1 cellular context compared by ENCODE assay signal in the genomic region with DNA sequence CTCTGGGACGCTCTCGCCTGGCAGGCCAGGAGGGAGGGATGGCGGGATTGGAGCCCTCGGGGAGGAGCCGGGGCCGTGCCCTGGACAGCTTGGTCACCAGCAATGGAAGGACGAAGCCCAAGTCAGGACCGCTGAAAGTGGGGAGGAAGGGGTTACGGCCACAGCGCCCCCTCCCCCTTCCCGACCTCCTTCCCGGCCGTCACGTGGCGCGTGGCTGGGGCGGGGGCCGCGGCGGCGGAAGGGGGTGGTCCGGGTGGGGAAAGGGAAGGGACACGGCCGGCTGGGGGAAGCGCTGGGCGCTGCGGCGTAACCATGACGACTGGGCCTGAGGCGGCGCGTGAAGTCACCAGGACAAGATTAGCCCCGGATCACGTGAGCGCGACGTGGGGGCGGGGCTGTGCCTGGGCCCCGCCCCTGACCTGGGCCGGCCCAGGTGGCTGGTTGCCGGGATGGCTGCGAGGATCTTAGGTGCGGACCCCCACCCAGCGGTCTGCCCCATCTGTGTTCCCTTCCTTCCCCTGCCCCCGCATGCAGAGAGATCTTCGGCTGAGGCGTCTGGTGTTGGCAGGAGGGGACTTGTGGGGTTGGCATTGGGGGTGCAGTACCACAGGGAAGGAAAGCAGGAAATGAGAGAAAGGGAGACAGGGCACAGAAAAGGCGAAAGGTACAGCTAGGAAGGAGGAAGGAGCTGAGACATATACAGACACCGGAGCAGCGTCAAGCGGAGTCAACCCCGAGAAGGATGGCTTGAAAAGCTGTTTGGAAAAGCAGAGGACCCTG.
TF ChIP-seq lines count a peak whose summit lies in the region.

No MANE protein-coding gene starts in this region.

TF ChIP-seq in HEK293, 187 proteins besides CTCF, POLR2A, EP300 and RAD21 (continued from another document and continues in another):
- TF ChIP-seq HIC1 (tag by site-specific recombination; IDR thresholded peaks at IDR 0.05) (peak; percentile 89), SP2 (tag by site-specific recombination; IDR thresholded peaks at IDR 0.05) (peak; percentile 92), ZNF785 (tag by site-specific recombination; IDR thresholded peaks at IDR 0.05) (no peak), ZNF23 (tag by site-specific recombination; IDR thresholded peaks at IDR 0.05; ENCODE audit: borderline replicate concordance) (no peak), EGR2 (tag by site-specific recombination; IDR thresholded peaks at IDR 0.05; ENCODE audit: low read depth) (0 out of 2 replicates have a peak, but pooled peaks have one; percentile 26), ZBTB20 (tag by site-specific recombination; IDR thresholded peaks at IDR 0.05) (0 out of 2 replicates have a peak, but pooled peaks have one; percentile 23), ZBTB17 (tag by site-specific recombination; IDR thresholded peaks at IDR 0.05) (peak; percentile 80), ZNF629 (tag by site-specific recombination; IDR thresholded peaks at IDR 0.05) (peak; percentile 50), ZNF155 (tag by site-specific recombination; IDR thresholded peaks at IDR 0.05) (no peak), ZNF391 (tag by site-specific recombination; IDR thresholded peaks at IDR 0.05; ENCODE audit: borderline replicate concordance, low read depth) (no peak), ZNF341 (tag by site-specific recombination; IDR thresholded peaks at IDR 0.05; ENCODE audit: low read depth) (peak; percentile 91), ZEB2 (tag by site-specific recombination; IDR thresholded peaks at IDR 0.05) (peak; percentile 89), ZNF704 (tag by site-specific recombination; IDR thresholded peaks at IDR 0.05) (no peak), KLF7 (tag by site-specific recombination; IDR thresholded peaks at IDR 0.05; ENCODE audit: borderline replicate concordance) (no peak), ZNF776 (tag by site-specific recombination; IDR thresholded peaks at IDR 0.05; ENCODE audit: borderline replicate concordance) (no peak), ZNF558 (tag by site-specific recombination; IDR thresholded peaks at IDR 0.05) (no peak), PRDM10 (tag by site-specific recombination; IDR thresholded peaks at IDR 0.05) (peak; percentile 71), SP7 (tag by site-specific recombination; IDR thresholded peaks at IDR 0.05) (peak; percentile 60), ZNF621 (tag by site-specific recombination; IDR thresholded peaks at IDR 0.05) (no peak), ZNF16 (tag by site-specific recombination; IDR thresholded peaks at IDR 0.05; ENCODE audit: low read depth) (no peak), KLF10 (tag by site-specific recombination; IDR thresholded peaks at IDR 0.05) (peak; percentile 51; the same call in 1 of the 2 replicates), ZNF324 (tag by site-specific recombination; IDR thresholded peaks at IDR 0.05) (peak; percentile 53; the same call in 1 of the 2 replicates), SCRT2 (tag by site-specific recombination; IDR thresholded peaks at IDR 0.05) (no peak), GLIS2 (tag by site-specific recombination; IDR thresholded peaks at IDR 0.05) (peak; percentile 78), IKZF3 (tag by site-specific recombination; IDR thresholded peaks at IDR 0.05) (0 out of 2 replicates have a peak, but pooled peaks have one; percentile 33), ZFP3 (tag by site-specific recombination; IDR thresholded peaks at IDR 0.05; ENCODE audit: low read depth) (no peak), ZNF157 (tag by site-specific recombination; IDR thresholded peaks at IDR 0.05) (no peak), PATZ1 (tag by site-specific recombination; IDR thresholded peaks at IDR 0.05) (peak; percentile 96), ZBTB26 (tag by site-specific recombination; optimal IDR thresholded peaks at IDR 0.05) (peak; percentile 55), ZNF747 (tag by site-specific recombination; IDR thresholded peaks at IDR 0.05) (no peak), PBX3 (CRISPR knock-in tag; IDR thresholded peaks at IDR 0.05) (no peak), KLF9 (tag by site-specific recombination; IDR thresholded peaks at IDR 0.05; ENCODE audit: low read depth) (peak; percentile 94)
- TF ChIP-seq, protein P1, sequence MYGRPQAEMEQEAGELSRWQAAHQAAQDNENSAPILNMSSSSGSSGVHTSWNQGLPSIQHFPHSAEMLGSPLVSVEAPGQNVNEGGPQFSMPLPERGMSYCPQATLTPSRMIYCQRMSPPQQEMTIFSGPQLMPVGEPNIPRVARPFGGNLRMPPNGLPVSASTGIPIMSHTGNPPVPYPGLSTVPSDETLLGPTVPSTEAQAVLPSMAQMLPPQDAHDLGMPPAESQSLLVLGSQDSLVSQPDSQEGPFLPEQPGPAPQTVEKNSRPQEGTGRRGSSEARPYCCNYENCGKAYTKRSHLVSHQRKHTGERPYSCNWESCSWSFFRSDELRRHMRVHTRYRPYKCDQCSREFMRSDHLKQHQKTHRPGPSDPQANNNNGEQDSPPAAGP (tag by site-specific recombination; IDR thresholded peaks at IDR 0.05): peak; percentile 81; the same call in 1 of the 2 replicates
- TF ChIP-seq, protein P2, sequence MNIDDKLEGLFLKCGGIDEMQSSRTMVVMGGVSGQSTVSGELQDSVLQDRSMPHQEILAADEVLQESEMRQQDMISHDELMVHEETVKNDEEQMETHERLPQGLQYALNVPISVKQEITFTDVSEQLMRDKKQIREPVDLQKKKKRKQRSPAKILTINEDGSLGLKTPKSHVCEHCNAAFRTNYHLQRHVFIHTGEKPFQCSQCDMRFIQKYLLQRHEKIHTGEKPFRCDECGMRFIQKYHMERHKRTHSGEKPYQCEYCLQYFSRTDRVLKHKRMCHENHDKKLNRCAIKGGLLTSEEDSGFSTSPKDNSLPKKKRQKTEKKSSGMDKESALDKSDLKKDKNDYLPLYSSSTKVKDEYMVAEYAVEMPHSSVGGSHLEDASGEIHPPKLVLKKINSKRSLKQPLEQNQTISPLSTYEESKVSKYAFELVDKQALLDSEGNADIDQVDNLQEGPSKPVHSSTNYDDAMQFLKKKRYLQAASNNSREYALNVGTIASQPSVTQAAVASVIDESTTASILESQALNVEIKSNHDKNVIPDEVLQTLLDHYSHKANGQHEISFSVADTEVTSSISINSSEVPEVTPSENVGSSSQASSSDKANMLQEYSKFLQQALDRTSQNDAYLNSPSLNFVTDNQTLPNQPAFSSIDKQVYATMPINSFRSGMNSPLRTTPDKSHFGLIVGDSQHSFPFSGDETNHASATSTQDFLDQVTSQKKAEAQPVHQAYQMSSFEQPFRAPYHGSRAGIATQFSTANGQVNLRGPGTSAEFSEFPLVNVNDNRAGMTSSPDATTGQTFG (tag by site-specific recombination; IDR thresholded peaks at IDR 0.05; ENCODE audit: borderline replicate concordance): no peak
- TF ChIP-seq, protein P3, sequence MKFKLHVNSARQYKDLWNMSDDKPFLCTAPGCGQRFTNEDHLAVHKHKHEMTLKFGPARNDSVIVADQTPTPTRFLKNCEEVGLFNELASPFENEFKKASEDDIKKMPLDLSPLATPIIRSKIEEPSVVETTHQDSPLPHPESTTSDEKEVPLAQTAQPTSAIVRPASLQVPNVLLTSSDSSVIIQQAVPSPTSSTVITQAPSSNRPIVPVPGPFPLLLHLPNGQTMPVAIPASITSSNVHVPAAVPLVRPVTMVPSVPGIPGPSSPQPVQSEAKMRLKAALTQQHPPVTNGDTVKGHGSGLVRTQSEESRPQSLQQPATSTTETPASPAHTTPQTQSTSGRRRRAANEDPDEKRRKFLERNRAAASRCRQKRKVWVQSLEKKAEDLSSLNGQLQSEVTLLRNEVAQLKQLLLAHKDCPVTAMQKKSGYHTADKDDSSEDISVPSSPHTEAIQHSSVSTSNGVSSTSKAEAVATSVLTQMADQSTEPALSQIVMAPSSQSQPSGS (tag by site-specific recombination; IDR thresholded peaks at IDR 0.05; ENCODE audit: low read depth): no peak
- TF ChIP-seq, protein P4, sequence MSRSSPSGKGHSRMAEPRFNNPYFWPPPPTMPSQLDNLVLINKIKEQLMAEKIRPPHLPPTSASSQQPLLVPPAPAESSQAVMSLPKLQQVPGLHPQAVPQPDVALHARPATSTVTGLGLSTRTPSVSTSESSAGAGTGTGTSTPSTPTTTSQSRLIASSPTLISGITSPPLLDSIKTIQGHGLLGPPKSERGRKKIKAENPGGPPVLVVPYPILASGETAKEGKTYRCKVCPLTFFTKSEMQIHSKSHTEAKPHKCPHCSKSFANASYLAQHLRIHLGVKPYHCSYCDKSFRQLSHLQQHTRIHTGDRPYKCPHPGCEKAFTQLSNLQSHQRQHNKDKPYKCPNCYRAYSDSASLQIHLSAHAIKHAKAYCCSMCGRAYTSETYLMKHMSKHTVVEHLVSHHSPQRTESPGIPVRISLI (tag by site-specific recombination; IDR thresholded peaks at IDR 0.05): no peak
